ENCODE assay signal across 31 cellular contexts in the genomic region with DNA sequence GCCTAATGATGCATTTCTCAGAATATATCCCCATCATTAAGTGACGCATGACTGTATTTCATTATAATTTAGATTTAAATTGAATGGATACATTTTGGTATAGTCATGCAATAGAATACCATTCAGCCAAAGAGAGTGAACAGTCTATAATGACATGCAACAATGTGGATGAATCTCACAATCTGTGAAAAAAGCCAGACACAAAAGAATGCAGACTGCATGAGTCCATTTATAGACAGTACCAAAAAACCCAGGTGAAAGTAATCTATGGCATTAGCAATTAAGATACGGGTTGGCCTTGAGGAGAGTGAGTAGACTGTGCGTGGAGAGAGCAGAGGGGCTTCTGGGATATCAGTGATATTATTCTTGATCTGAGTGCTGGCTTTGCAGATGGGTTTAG.
A peak's percentile ranks its signal among the peaks of the same experiment; 100 is the strongest.
DNase-seq lines count a peak whose midpoint lies in the region; ATAC-seq, FAIRE-seq and TF ChIP-seq lines count a peak whose summit lies in the region.
"Had no signal": no experiment of that assay in that cellular context is flagged by ENCODE, and none has a peak within 500 bp of the region (broad histone marks: within the 10 kb centered on the region; RNA-seq: fewer than 3 reads in every experiment).

No MANE protein-coding gene starts in this region.

- H3K9me3 ChIP-seq in IMR-90 (ENCODE audit: control insufficient read depth, insufficient read depth, low read length) (no peaks in the 10 kb centered on the region), astrocyte (ENCODE audit: insufficient read depth, low read depth, low read length) (no peaks in the 10 kb centered on the region), mesenchymal stem cell (ENCODE audit: control insufficient read depth, low read length) (no peaks in the 10 kb centered on the region), thyroid gland (no peaks in the 10 kb centered on the region)
- H3K9me3 ChIP-seq: Caco-2, colonic mucosa, left lung, neutrophil, prostate gland, upper lobe of left lung had no signal

- no peaks in the 10 kb centered on the region for H3K9me1 ChIP-seq in IMR-90 (ENCODE audit: insufficient read depth, low read length)

- no peaks in the 10 kb centered on the region for H3K79me2 ChIP-seq in astrocyte (ENCODE audit: insufficient read depth, low read length)

- dilution Hi-C loops in IMR-90 (cut with HindIII; ENCODE audit: low sequenced_read_pairs, unreplicated experiment) = no loop called here

- H4K5ac ChIP-seq in IMR-90 (ENCODE audit: low read depth, low read length) = peak overlapping the region; percentile 88; the same call in 1 of the 2 replicates

- H3K27me3 ChIP-seq in IMR-90 (ENCODE audit: control insufficient read depth, insufficient read depth, low read length) (no peaks in the 10 kb centered on the region), astrocyte (ENCODE audit: insufficient read depth, low read length) (no peaks in the 10 kb centered on the region), mesenchymal stem cell (ENCODE audit: control insufficient read depth in 1 of 2, insufficient read depth in 1 of 2, low read length in 2 of 2) (no peaks in the 10 kb centered on the region), thyroid gland (no peaks in the 10 kb centered on the region)
- H3K27me3 ChIP-seq: colonic mucosa, left lung, neutrophil, upper lobe of left lung had no signal

- peaks cover 2% of the 10 kb centered on the region for H3K36me3 Mint-ChIP-seq in astrocyte (ENCODE audit: low read depth, unreplicated experiment)
- H3K36me3 Mint-ChIP-seq: IgD-negative memory B cell; stimulated activated effector memory CD8-positive, alpha-beta T cell treated with anti-CD3 and anti-CD28 coated beads, Interleukin-12 subunit alpha, Interleukin-12 subunit beta, amount 100 ng/mL, for 72 hours had no signal

- no peak overlapping the region for H2AK5ac ChIP-seq in IMR-90 (ENCODE audit: low read depth, low read length)
- peak overlapping the region; percentile 53 for H2AK5ac ChIP-seq in mesenchymal stem cell (ENCODE audit: low read length, severe bottlenecking)

- TF ChIP-seq POLR2A in IMR-90 (IDR thresholded peaks at IDR 0.05; ENCODE audit: low read depth, low read length) = no peak
- TF ChIP-seq POLR2A in thyroid gland (IDR thresholded peaks at IDR 0.05) = no peak

- peak overlapping the region; percentile 17; the same call in 1 of the 2 replicates for H3K14ac ChIP-seq in IMR-90 (replicated peaks; ENCODE audit: low read depth, low read length)
- no peak overlapping the region for H3K14ac ChIP-seq in mesenchymal stem cell (ENCODE audit: low read length in 2 of 2)

- peak overlapping the region; percentile 41 to 65; a peak in 3 of 4 replicates for H4K8ac ChIP-seq in IMR-90 (ENCODE audit: low read depth in 2 of 2, low read length in 2 of 2)
- no peak overlapping the region for H4K8ac ChIP-seq in mesenchymal stem cell (ENCODE audit: low read length)

- H2BK5ac ChIP-seq in IMR-90 (ENCODE audit: low read depth, low read length, poor library complexity, severe bottlenecking) = peak overlapping the region; percentile 92
- H2BK5ac ChIP-seq in mesenchymal stem cell (ENCODE audit: low read depth, low read length, poor library complexity, severe bottlenecking) = no peak overlapping the region

- POLR2A ChIA-PET in IMR-90 (lab: Charles Lee; ENCODE audit: unreplicated experiment) = no interaction called here

- H2BK120ac ChIP-seq in IMR-90 (ENCODE audit: low read depth, low read length) = peak overlapping the region; percentile 95
- no peak overlapping the region for H2BK120ac ChIP-seq in mesenchymal stem cell (ENCODE audit: low read depth, low read length)

- H3K4me2 ChIP-seq in IMR-90 (ENCODE audit: low read depth, low read length) = no peak overlapping the region
- H3K4me2 ChIP-seq in astrocyte (ENCODE audit: low read length) = no peak overlapping the region
- no peak overlapping the region for H3K4me2 ChIP-seq in mesenchymal stem cell (ENCODE audit: low read length, poor library complexity, severe bottlenecking)

- peak overlapping the region; percentile 59; the same call in 1 of the 2 replicates for H3K4ac ChIP-seq in IMR-90 (ENCODE audit: low read depth, low read length)
- no peak overlapping the region for H3K4ac ChIP-seq in mesenchymal stem cell (ENCODE audit: low read depth in 1 of 2, low read length in 2 of 2)

- FAIRE-seq in astrocyte (lab: Jason Lieb, UNC) = no peak
- FAIRE-seq: islet of Langerhans, TTC549 had no signal

- H3K27ac Mint-ChIP-seq in astrocyte (ENCODE audit: unreplicated experiment) = peak overlapping the region; percentile 98
- H3K27ac Mint-ChIP-seq: stimulated activated effector memory CD8-positive, alpha-beta T cell treated with anti-CD3 and anti-CD28 coated beads, Interleukin-12 subunit alpha, Interleukin-12 subunit beta, amount 100 ng/mL, for 72 hours; T-helper 17 cell had no signal

- peak overlapping the region; percentile 79 for H2BK20ac ChIP-seq in IMR-90 (ENCODE audit: low read depth, low read length)

- H2AFZ ChIP-seq in IMR-90 (replicated peaks; ENCODE audit: low read length, poor library complexity) (no peak overlapping the region), astrocyte (ENCODE audit: low read depth, low read length) (no peak overlapping the region), mesenchymal stem cell (ENCODE audit: low read depth, low read length) (no peak overlapping the region)

- peaks cover 5% of the 10 kb centered on the region for H3K9me3 Mint-ChIP-seq in astrocyte (ENCODE audit: unreplicated experiment)
- H3K9me3 Mint-ChIP-seq: stimulated activated effector memory CD8-positive, alpha-beta T cell treated with anti-CD3 and anti-CD28 coated beads, Interleukin-12 subunit alpha, Interleukin-12 subunit beta, amount 100 ng/mL, for 72 hours had no signal

- no peak overlapping the region for H3K4me3 Mint-ChIP-seq in astrocyte (ENCODE audit: unreplicated experiment)
- H3K4me3 Mint-ChIP-seq: IgD-negative memory B cell; stimulated activated effector memory CD8-positive, alpha-beta T cell treated with anti-CD3 and anti-CD28 coated beads, Interleukin-12 subunit alpha, Interleukin-12 subunit beta, amount 100 ng/mL, for 72 hours; T-helper 17 cell had no signal

- H3K4me3 ChIP-seq in IMR-90 (ENCODE audit: insufficient read depth, low read depth, low read length) (no peak overlapping the region), astrocyte (ENCODE audit: insufficient read depth, low read depth, low read length) (no peak overlapping the region), mesenchymal stem cell (ENCODE audit: insufficient read depth in 1 of 2, low read depth in 1 of 2, low read length in 2 of 2) (no peak overlapping the region), thyroid gland (replicated peaks in 1 of 3) (no peak overlapping the region)
- H3K4me3 ChIP-seq: colonic mucosa, left lung, prostate gland, SK-N-MC, upper lobe of left lung had no signal

- peak overlapping the region; percentile 61 for H3K23ac ChIP-seq in IMR-90 (ENCODE audit: low read depth, low read length)
- no peak overlapping the region for H3K23ac ChIP-seq in mesenchymal stem cell (ENCODE audit: low read length in 2 of 2)

- TF ChIP-seq CTCF in IMR-90 (conservative IDR thresholded peaks at IDR 0.05; ENCODE audit: low read depth, low read length) (no peak), astrocyte (IDR thresholded peaks at IDR 0.05; ENCODE audit: insufficient read depth, low read depth, low read length) (no peak), thyroid gland (IDR thresholded peaks at IDR 0.05) (no peak)

- no peak for TF ChIP-seq RAD21 in IMR-90 (IDR thresholded peaks at IDR 0.05; ENCODE audit: low read length)

- no peak overlapping the region for H3K9ac ChIP-seq in IMR-90 (ENCODE audit: low read depth, low read length)
- no peak overlapping the region for H3K9ac ChIP-seq in astrocyte (ENCODE audit: low read length)
- no peak overlapping the region for H3K9ac ChIP-seq in mesenchymal stem cell (ENCODE audit: low read length)

- H2BK12ac ChIP-seq in mesenchymal stem cell (ENCODE audit: low read length in 2 of 2) = no peak overlapping the region

- no peak for ATAC-seq in IMR-90 (ENCODE audit: low read depth)
- ATAC-seq in HG03565 (IDR thresholded peaks at IDR 0.05; ENCODE audit: unreplicated experiment) = no peak
- ATAC-seq: activated CD4-positive, CD25-positive, alpha-beta regulatory T cell treated with anti-CD3 and anti-CD28 coated beads, Interleukin-2, amount 50 U/mL, for 24 hours; left lung; sciatic nerve; stimulated activated effector memory CD8-positive, alpha-beta T cell treated with anti-CD3 and anti-CD28 coated beads, Interleukin-12 subunit alpha, Interleukin-12 subunit beta, amount 100 ng/mL, for 72 hours; T-helper 17 cell had no signal

- no TSS peak for BruUV-seq in IMR-90 (replicated peaks; lab: Mats Ljungman, UMichigan)

- H2BK15ac ChIP-seq in IMR-90 (ENCODE audit: low read depth, low read length) (peak overlapping the region; percentile 62; the same call in 2 of the 3 replicates), mesenchymal stem cell (ENCODE audit: low read depth, poor library complexity, severe bottlenecking) (no peak overlapping the region)

- peak overlapping the region; percentile 95 for H3K18ac ChIP-seq in IMR-90 (ENCODE audit: low read depth, low read length)
- H3K18ac ChIP-seq in mesenchymal stem cell (ENCODE audit: low read depth in 1 of 2, low read length in 2 of 2) = no peak overlapping the region

- 100% methylated on average over 1 of the region's 3 CpGs; no CpG with 5 or more reads in 1 of the 2 experiments for WGBS in IMR-90 (ENCODE audit: extremely low coverage in 2 of 2, insufficient read length in 1 of 2), 2 experiments
- WGBS in mesenchymal stem cell = 91% methylated on average over 2 of the region's 3 CpGs
- WGBS in thyroid gland, 2 donors = 88 to 90% methylated on average over 3 of the region's 3 CpGs

- H4K91ac ChIP-seq in IMR-90 (ENCODE audit: insufficient read depth, low read depth, low read length) (peak overlapping the region; percentile 52), mesenchymal stem cell (ENCODE audit: low read length) (no peak overlapping the region)

- H3K27ac ChIP-seq in IMR-90 (ENCODE audit: insufficient read depth, low read length) = peak overlapping the region; percentile 57; the same call in 1 of the 2 replicates
- peak overlapping the region; percentile 94 for H3K27ac ChIP-seq in astrocyte (ENCODE audit: low read depth, low read length)
- H3K27ac ChIP-seq in mesenchymal stem cell (ENCODE audit: low read length, poor library complexity, severe bottlenecking) = peak overlapping the region; percentile 99
- peak overlapping the region; percentile 82 to 95 (median 94) for H3K27ac ChIP-seq in thyroid gland
- H3K27ac ChIP-seq: colonic mucosa, neutrophil, RWPE1, SK-N-MC had no signal

- H3K56ac ChIP-seq in IMR-90 (ENCODE audit: extremely low read depth, insufficient read depth, low read length) = no peak overlapping the region

- H3K79me1 ChIP-seq in IMR-90 (ENCODE audit: low read depth in 1 of 2, low read length in 2 of 2) (no peaks in the 10 kb centered on the region), mesenchymal stem cell (replicated peaks; ENCODE audit: low read length, poor library complexity, severe bottlenecking) (no peaks in the 10 kb centered on the region)

- no peaks in the 10 kb centered on the region for H3K27me3 Mint-ChIP-seq in astrocyte (ENCODE audit: low read depth, unreplicated experiment)

- H2AK9ac ChIP-seq in IMR-90 (replicated peaks; ENCODE audit: low read depth, low read length, poor library complexity) = no peak overlapping the region

- H3K4me1 ChIP-seq in IMR-90 (ENCODE audit: control insufficient read depth, insufficient read depth, low read length) = peaks cover 25% of the 10 kb centered on the region
- peaks cover 37% of the 10 kb centered on the region for H3K4me1 ChIP-seq in astrocyte (ENCODE audit: insufficient read depth, low read length)
- H3K4me1 ChIP-seq in mesenchymal stem cell (ENCODE audit: control insufficient read depth, insufficient read depth, low read depth, low read length) = peaks cover 7% of the 10 kb centered on the region
- peaks cover 47 to 58% of the 10 kb centered on the region in 2 donors for H3K4me1 ChIP-seq in thyroid gland
- H3K4me1 ChIP-seq: colonic mucosa had no signal

- CTCF ChIA-PET in IMR-90 (lab: Yijun Ruan, JAX) = no interaction called here

- DNase-seq in IMR-90 (no peak), astrocyte (ENCODE audit: low read depth) (peak; percentile 87), mesenchymal stem cell (no peak), thyroid gland (no peak), COLO829 (ENCODE audit: low spot score) (no peak), NCI-H446 treated with DMSO at 0.1 percent for 48 hours (lab: John Stamatoyannopoulos, UW) (no peak)
- DNase-seq: activated CD4-positive, alpha-beta T cell treated with anti-CD3 and anti-CD28 coated beads, Interleukin-2, amount 50 U/mL, for 4 hours; activated naive CD4-positive, alpha-beta T cell; amniotic stem cell; C1 segment of cervical spinal cord; Caco-2; colonic mucosa; effector CD8-positive, alpha-beta T cell; GDM1; HCEC 1CT; left lung; NCI-H2107; stimulated activated CD4-positive, alpha-beta T cell treated with anti-CD3 and anti-CD28 coated beads, Interleukin-15, amount 100 ng/mL, for 24 hours; T-helper 17 cell; upper lobe of left lung had no signal

- peaks cover 62% of the 10 kb centered on the region for H3K4me1 Mint-ChIP-seq in astrocyte (ENCODE audit: low read depth, unreplicated experiment)

- H4K20me1 ChIP-seq in IMR-90 (ENCODE audit: insufficient read depth, low read length) = no peaks in the 10 kb centered on the region
- no peaks in the 10 kb centered on the region for H4K20me1 ChIP-seq in astrocyte (ENCODE audit: insufficient read depth, low read length)

- intact Hi-C loops in IMR-90 (cut with micrococcal nuclease) = loop anchor here (10.0 kb wide), 1 partner anchor 173 kb away; no protein-coding TSS in a partner anchor
- intact Hi-C loops in thyroid gland (cut with DNase I) = loop anchor here (10.0 kb wide), 1 partner anchor 53 kb away; no protein-coding TSS in a partner anchor

- no peaks in the 10 kb centered on the region for H3K36me3 ChIP-seq in IMR-90 (ENCODE audit: control insufficient read depth, insufficient read depth, low read length)
- H3K36me3 ChIP-seq in astrocyte (ENCODE audit: insufficient read depth, low read length) = no peaks in the 10 kb centered on the region
- peaks cover 0 to under 1% of the 10 kb centered on the region in 2 experiments for H3K36me3 ChIP-seq in mesenchymal stem cell (ENCODE audit: control insufficient read depth in 1 of 2, insufficient read depth in 2 of 2, low read depth in 1 of 2, low read length in 2 of 2)
- H3K36me3 ChIP-seq in thyroid gland = no peaks in the 10 kb centered on the region
- H3K36me3 ChIP-seq: colonic mucosa, left lung, neutrophil, prostate gland, upper lobe of left lung had no signal

- in situ Hi-C loops in IMR-90 (cut with MboI; ENCODE audit: low sequenced_read_pairs) = no loop called here
